12 cellular contexts compared by ENCODE assay signal in the genomic region with DNA sequence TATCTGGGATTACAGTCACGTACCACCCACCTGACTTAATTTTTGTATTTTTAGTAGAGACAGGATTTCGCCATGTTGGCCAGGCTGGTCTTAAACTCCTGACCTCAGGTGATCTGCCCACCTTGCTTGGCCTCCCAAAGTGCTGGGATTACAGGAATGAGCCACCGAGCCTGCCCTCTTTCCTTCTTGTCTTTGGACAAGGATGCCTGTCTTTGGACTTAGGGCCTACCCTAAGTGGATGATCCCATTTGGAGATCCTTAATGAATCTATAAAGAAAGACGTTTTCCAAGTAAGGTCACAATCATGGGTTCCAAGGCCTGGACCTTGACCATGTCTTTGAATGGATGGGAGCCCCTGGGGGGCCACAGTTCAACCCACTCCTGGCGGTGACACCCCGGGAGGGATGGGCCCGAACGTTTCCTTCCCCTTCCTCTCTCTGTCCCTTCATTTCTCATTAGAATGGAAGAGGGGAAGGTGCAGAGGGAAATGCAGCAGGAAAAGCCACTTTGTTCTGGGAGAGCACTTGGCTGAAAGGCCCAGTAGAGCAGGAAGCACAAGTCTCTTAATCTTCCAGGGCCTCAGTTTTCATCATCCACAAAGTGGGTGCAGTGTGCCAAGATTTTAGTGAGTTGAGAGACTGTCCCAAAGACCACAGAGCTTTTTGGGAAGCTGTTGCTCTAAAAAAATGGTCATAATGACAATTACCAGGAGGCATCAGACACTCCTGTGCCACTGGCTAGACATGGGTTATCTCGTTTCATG.
DNase-seq lines count a peak whose midpoint lies in the region; ATAC-seq, FAIRE-seq and TF ChIP-seq lines count a peak whose summit lies in the region.
"Had no signal": no experiment of that assay in that cellular context is flagged by ENCODE, and none has a peak within 500 bp of the region (broad histone marks: within the 10 kb centered on the region; RNA-seq: fewer than 3 reads in every experiment).

No MANE protein-coding gene starts in this region.

- CTCF ChIA-PET in activated CD8-positive, alpha-beta memory T cell treated with anti-CD3 and anti-CD28 coated beads, Interleukin-2, amount 10 ng/mL, durations not matched to agents 7 days and 5 days (lab: Charles Lee): interaction anchor here (0.7 to 8.5 kb wide), 26 partner anchors 14 to 208 kb away, joined by 3 to 126 read pairs (median 4); no protein-coding TSS in a partner anchor
- CTCF ChIA-PET in H1 (lab: Charles Lee; ENCODE audit: partially characterized antibody): interaction anchor here (0.7 to 4.3 kb wide), 33 partner anchors 9 to 520 kb away, joined by 3 to 95 read pairs (median 6); no protein-coding TSS in a partner anchor

- no peak for TF ChIP-seq RAD21 in H1 (IDR thresholded peaks at IDR 0.05 in 1 of 2, conservative IDR thresholded peaks at IDR 0.05 in 1 of 2; ENCODE audit: low read depth in 2 of 2, low read length in 2 of 2)

- 91% methylated on average over 9 of the region's 9 CpGs; no CpG with 5 or more reads in 1 of the 2 experiments for WGBS in H1 (ENCODE audit: extremely low coverage in 1 of 2, insufficient coverage in 1 of 2, insufficient read length in 1 of 2, insufficient replicate concordance in 2 of 2, low coverage in 1 of 2, low lambda C conversion rate in 2 of 2, missing lambda C conversion rate in 1 of 2), 2 experiments

- peaks cover 16% of the 10 kb centered on the region for H3K36me3 Mint-ChIP-seq in activated CD8-positive, alpha-beta memory T cell treated with anti-CD3 and anti-CD28 coated beads, Interleukin-2, amount 10 ng/mL, durations not matched to agents 7 days and 5 days
- peaks cover 57% of the 10 kb centered on the region for H3K36me3 Mint-ChIP-seq in stimulated activated memory B cell treated with anti-CD40 and anti-IgM and Interleukin-4, amounts not matched to agents 10 μg/mL and 1 μg/mL and 100 μg/mL, for 72 hours

- H4K5ac ChIP-seq in H1 (ENCODE audit: insufficient read length, low read depth, low read length): no peak overlapping the region

- H3K4me2 ChIP-seq in OCI-LY1 (ENCODE audit: low read length): peak overlapping the region; percentile 36; the same call in 1 of the 2 replicates
- no peak overlapping the region for H3K4me2 ChIP-seq in H1 (ENCODE audit: insufficient read depth in 1 of 2, low read depth in 2 of 2, low read length in 2 of 2)
- no peak overlapping the region for H3K4me2 ChIP-seq in MM.1S (ENCODE audit: low read depth, low read length)
- H3K4me2 ChIP-seq: neural progenitor cell had no signal

- H3K14ac ChIP-seq in H1 (ENCODE audit: insufficient read length): no peak overlapping the region

- TF ChIP-seq EP300 in H1 (IDR thresholded peaks at IDR 0.05; ENCODE audit: borderline replicate concordance in 1 of 2, low read depth in 2 of 2, low read length in 2 of 2): no peak

- H2AFZ ChIP-seq in OCI-LY1 (ENCODE audit: low read length): no peak overlapping the region
- H2AFZ ChIP-seq in H1 (ENCODE audit: low read length): no peak overlapping the region
- no peak overlapping the region for H2AFZ ChIP-seq in MM.1S (ENCODE audit: low read length)
- H2AFZ ChIP-seq: neural progenitor cell had no signal

- no peak overlapping the region for H4K8ac ChIP-seq in H1 (ENCODE audit: extremely low read depth, insufficient read depth, low read length)

- H2BK120ac ChIP-seq in H1 (replicated peaks; ENCODE audit: low read depth, low read length): no peak overlapping the region

- H3K79me2 ChIP-seq in OCI-LY1 (ENCODE audit: insufficient read depth, low read length) (no peaks in the 10 kb centered on the region), H1 (ENCODE audit: control insufficient read depth in 1 of 2, insufficient read depth in 2 of 2, low read length in 2 of 2) (no peaks in the 10 kb centered on the region), MM.1S (ENCODE audit: low read length) (peaks cover 11% of the 10 kb centered on the region)

- no peaks in the 10 kb centered on the region for H3K9me3 ChIP-seq in OCI-LY1 (ENCODE audit: low read length)
- no peaks in the 10 kb centered on the region for H3K9me3 ChIP-seq in H1 (ENCODE audit: insufficient read depth in 2 of 2, low read depth in 1 of 2, low read length in 1 of 2)
- H3K9me3 ChIP-seq in MM.1S (replicated peaks; ENCODE audit: insufficient read depth, low read length): no peaks in the 10 kb centered on the region

- H3K9me3 Mint-ChIP-seq in activated CD8-positive, alpha-beta memory T cell treated with anti-CD3 and anti-CD28 coated beads, Interleukin-2, amount 10 ng/mL, durations not matched to agents 7 days and 5 days (ENCODE audit: low read depth): no peaks in the 10 kb centered on the region
- H3K9me3 Mint-ChIP-seq in stimulated activated memory B cell treated with anti-CD40 and anti-IgM and Interleukin-4, amounts not matched to agents 10 μg/mL and 1 μg/mL and 100 μg/mL, for 72 hours: no peaks in the 10 kb centered on the region
- H3K9me3 Mint-ChIP-seq: central memory CD8-positive, alpha-beta T cell; neural progenitor cell had no signal

- no peak overlapping the region for H3K4ac ChIP-seq in H1 (replicated peaks; ENCODE audit: insufficient read length, low read depth, low read length)

- POLR2A ChIA-PET in H1 (lab: Charles Lee; ENCODE audit: partially characterized antibody): interaction anchor here (0.6 kb wide), 1 partner anchor 28 kb away, joined by 3 read pairs; no protein-coding TSS in a partner anchor

- no peak overlapping the region for H3K56ac ChIP-seq in H1 (replicated peaks; ENCODE audit: insufficient read length, low read depth, low read length)

- H3F3A ChIP-seq in OCI-LY1 (ENCODE audit: insufficient read depth, low read length): peaks cover 7% of the 10 kb centered on the region
- H3F3A ChIP-seq in MM.1S (ENCODE audit: insufficient read depth, low read length): peaks cover 8% of the 10 kb centered on the region; the same call in 1 of the 2 replicates

- TF ChIP-seq POLR2A in H1 (IDR thresholded peaks at IDR 0.05; ENCODE audit: control extremely low read depth in 1 of 2, low read depth in 2 of 2, low read length in 2 of 2): no peak

- ATAC-seq in activated CD8-positive, alpha-beta memory T cell treated with anti-CD3 and anti-CD28 coated beads, Interleukin-2, amount 10 ng/mL, durations not matched to agents 7 days and 5 days: no peak
- ATAC-seq in stimulated activated memory B cell treated with anti-CD40 and anti-IgM and Interleukin-4, amounts not matched to agents 10 μg/mL and 1 μg/mL and 100 μg/mL, for 72 hours: no peak
- ATAC-seq in HG02678 (IDR thresholded peaks at IDR 0.05; ENCODE audit: unreplicated experiment) (no peak), HG02852 (IDR thresholded peaks at IDR 0.05; ENCODE audit: unreplicated experiment) (no peak)

- H3K23me2 ChIP-seq in H1 (ENCODE audit: low read depth, low read length): no peaks in the 10 kb centered on the region

- H2BK20ac ChIP-seq in H1 (ENCODE audit: low read length): no peak overlapping the region

- H4K20me1 ChIP-seq in OCI-LY1 (ENCODE audit: insufficient read depth, low read length) (no peaks in the 10 kb centered on the region), H1 (replicated peaks in 1 of 2; ENCODE audit: control insufficient read depth in 1 of 2, insufficient read depth in 2 of 2, low read length in 2 of 2) (peaks cover 4 to 15% of the 10 kb centered on the region in 2 experiments), MM.1S (ENCODE audit: insufficient read depth, low read length) (no peaks in the 10 kb centered on the region)

- no peaks in the 10 kb centered on the region for H3K27me3 ChIP-seq in OCI-LY1 (ENCODE audit: insufficient read depth, low read length)
- H3K27me3 ChIP-seq in H1 (replicated peaks in 1 of 4; ENCODE audit: control insufficient read depth in 3 of 4, extremely low read depth in 1 of 4, insufficient read depth in 3 of 4, low read length in 3 of 4): no peaks in the 10 kb centered on the region
- H3K27me3 ChIP-seq in MM.1S (replicated peaks; ENCODE audit: insufficient read depth, low read length): no peaks in the 10 kb centered on the region
- H3K27me3 ChIP-seq: neural progenitor cell had no signal

- H3K27ac ChIP-seq in OCI-LY1 (ENCODE audit: low read depth, low read length, poor library complexity, severe bottlenecking): peak overlapping the region; percentile 87
- H3K27ac ChIP-seq in H1 (ENCODE audit: low read depth, low read length): no peak overlapping the region
- no peak overlapping the region for H3K27ac ChIP-seq in MM.1S (ENCODE audit: low read length)

- no peak overlapping the region for H3K18ac ChIP-seq in H1 (ENCODE audit: extremely low read depth, low read length)

- H3K36me3 ChIP-seq in OCI-LY1 (ENCODE audit: insufficient read depth, low read length) (peaks cover 98% of the 10 kb centered on the region), H1 (ENCODE audit: control insufficient read depth in 2 of 4, insufficient read depth in 4 of 4, low read length in 3 of 4) (peaks cover 13 to 37% (median 33%) of the 10 kb centered on the region in 4 experiments; a peak in 7 of 8 replicates), MM.1S (replicated peaks; ENCODE audit: insufficient read depth, low read length) (no peaks in the 10 kb centered on the region)
- H3K36me3 ChIP-seq: neural progenitor cell had no signal

- H3K4me3 Mint-ChIP-seq in activated CD8-positive, alpha-beta memory T cell treated with anti-CD3 and anti-CD28 coated beads, Interleukin-2, amount 10 ng/mL, durations not matched to agents 7 days and 5 days: no peak overlapping the region
- no peak overlapping the region for H3K4me3 Mint-ChIP-seq in stimulated activated memory B cell treated with anti-CD40 and anti-IgM and Interleukin-4, amounts not matched to agents 10 μg/mL and 1 μg/mL and 100 μg/mL, for 72 hours
- H3K4me3 Mint-ChIP-seq: central memory CD8-positive, alpha-beta T cell; neural progenitor cell had no signal

- no peak overlapping the region for H3K23ac ChIP-seq in H1 (ENCODE audit: insufficient read length)

- peaks cover 21% of the 10 kb centered on the region for H3K4me1 Mint-ChIP-seq in activated CD8-positive, alpha-beta memory T cell treated with anti-CD3 and anti-CD28 coated beads, Interleukin-2, amount 10 ng/mL, durations not matched to agents 7 days and 5 days
- peaks cover 48% of the 10 kb centered on the region for H3K4me1 Mint-ChIP-seq in stimulated activated memory B cell treated with anti-CD40 and anti-IgM and Interleukin-4, amounts not matched to agents 10 μg/mL and 1 μg/mL and 100 μg/mL, for 72 hours

- TF ChIP-seq CTCF in OCI-LY1 (IDR thresholded peaks at IDR 0.05; ENCODE audit: low read length) (no peak), H1 (IDR thresholded peaks at IDR 0.05; ENCODE audit: control extremely low read depth in 1 of 3, insufficient read depth in 1 of 3, low read depth in 1 of 3, low read length in 3 of 3) (no peak), MM.1S (IDR thresholded peaks at IDR 0.05; ENCODE audit: low read length) (no peak)

- no peak overlapping the region for H4K91ac ChIP-seq in H1 (replicated peaks; ENCODE audit: insufficient read length, low read length)

- no peak overlapping the region for H2AK5ac ChIP-seq in H1 (ENCODE audit: low read depth, low read length)

- H3K4me1 ChIP-seq in OCI-LY1 (ENCODE audit: insufficient read depth, low read length, severe bottlenecking) (peaks cover 64% of the 10 kb centered on the region), H1 (replicated peaks in 1 of 4; ENCODE audit: control insufficient read depth in 3 of 4, insufficient read depth in 4 of 4, low read length in 3 of 4) (peaks cover 0 to 5% (median 1%) of the 10 kb centered on the region in 4 experiments; a peak in 4 of 7 replicates), MM.1S (ENCODE audit: low read length) (peaks cover 6% of the 10 kb centered on the region)

- H3K9me2 ChIP-seq in OCI-LY1 (ENCODE audit: low read depth, low read length) (no peaks in the 10 kb centered on the region), MM.1S (replicated peaks; ENCODE audit: insufficient read depth, low read length) (no peaks in the 10 kb centered on the region)

- H3K27me3 Mint-ChIP-seq in activated CD8-positive, alpha-beta memory T cell treated with anti-CD3 and anti-CD28 coated beads, Interleukin-2, amount 10 ng/mL, durations not matched to agents 7 days and 5 days: no peaks in the 10 kb centered on the region
- no peaks in the 10 kb centered on the region for H3K27me3 Mint-ChIP-seq in stimulated activated memory B cell treated with anti-CD40 and anti-IgM and Interleukin-4, amounts not matched to agents 10 μg/mL and 1 μg/mL and 100 μg/mL, for 72 hours
- H3K27me3 Mint-ChIP-seq: central memory CD8-positive, alpha-beta T cell had no signal

- H3K4me3 ChIP-seq in OCI-LY1 (ENCODE audit: low read depth, low read length, poor library complexity, severe bottlenecking): no peak overlapping the region
- no peak overlapping the region for H3K4me3 ChIP-seq in H1 (ENCODE audit: extremely low read depth in 1 of 4, insufficient read depth in 2 of 4, low read depth in 3 of 4, low read length in 4 of 4)
- no peak overlapping the region for H3K4me3 ChIP-seq in MM.1S (ENCODE audit: low read length)
- H3K4me3 ChIP-seq: neural progenitor cell had no signal

- no peak overlapping the region for H2BK15ac ChIP-seq in H1 (ENCODE audit: low read length)

- no peak for DNase-seq in activated CD8-positive, alpha-beta memory T cell treated with anti-CD3 and anti-CD28 coated beads, Interleukin-2, amount 10 ng/mL, durations not matched to agents 7 days and 5 days
- no peak for DNase-seq in activated CD8-positive, alpha-beta memory T cell treated with anti-CD3 and anti-CD28 coated beads, Interleukin-2, amount 50 U/mL, for 48 hours
- DNase-seq in H1 (ENCODE audit: low read depth in 1 of 2, low spot score in 2 of 2): no peak
- DNase-seq in MM.1S: no peak
- DNase-seq: NCI-H1092 had no signal

- H2BK12ac ChIP-seq in H1 (ENCODE audit: low read depth, low read length): no peak overlapping the region

- no peak overlapping the region for H2BK5ac ChIP-seq in H1 (ENCODE audit: low read depth, low read length)

- H3K9ac ChIP-seq in OCI-LY1 (ENCODE audit: low read length) (peak overlapping the region; percentile 53; the same call in 1 of the 2 replicates), H1 (replicated peaks in 1 of 4; ENCODE audit: extremely low read depth in 1 of 4, low read depth in 3 of 4, low read length in 3 of 4) (no peak overlapping the region), MM.1S (ENCODE audit: low read length) (no peak overlapping the region)
- H3K9ac ChIP-seq: neural progenitor cell had no signal

- peak overlapping the region; percentile 28 for H3K27ac Mint-ChIP-seq in activated CD8-positive, alpha-beta memory T cell treated with anti-CD3 and anti-CD28 coated beads, Interleukin-2, amount 10 ng/mL, durations not matched to agents 7 days and 5 days
- peak overlapping the region; percentile 86 for H3K27ac Mint-ChIP-seq in stimulated activated memory B cell treated with anti-CD40 and anti-IgM and Interleukin-4, amounts not matched to agents 10 μg/mL and 1 μg/mL and 100 μg/mL, for 72 hours
- H3K27ac Mint-ChIP-seq: neural progenitor cell had no signal

- no peak for FAIRE-seq in H1 (lab: Jason Lieb, UNC)
- FAIRE-seq: islet of Langerhans had no signal

- peaks cover 4% of the 10 kb centered on the region for H3K79me1 ChIP-seq in H1 (ENCODE audit: low read depth, low read length)
